In the genomic region with DNA sequence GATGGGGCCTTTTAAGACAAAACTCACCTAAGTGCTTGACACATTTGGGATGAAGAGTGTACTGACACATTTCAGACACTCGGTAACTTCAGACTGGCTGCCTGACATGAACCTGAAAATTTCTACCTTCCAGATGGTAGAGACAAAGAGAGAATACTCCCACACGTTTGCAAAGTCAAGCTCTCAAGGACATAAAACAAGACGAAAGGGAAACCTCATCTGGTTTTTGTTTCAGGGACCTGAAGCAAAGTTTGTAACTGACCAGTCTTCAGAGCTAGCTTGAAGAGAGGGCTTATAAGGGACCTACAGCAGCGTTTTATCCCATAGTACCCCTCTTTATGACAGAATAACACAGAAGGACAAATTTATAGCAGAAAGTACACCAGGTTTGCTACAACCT, we compare ENCODE assay signal across 35 cellular contexts.
"Had no signal": no experiment of that assay in that cellular context is flagged by ENCODE, and none has a peak within 500 bp of the region (broad histone marks: within the 10 kb centered on the region; RNA-seq: fewer than 3 reads in every experiment).

No MANE protein-coding gene starts in this region.

- H3K79me2 ChIP-seq: parathyroid adenoma had no signal

- H3K9me3 ChIP-seq: breast epithelium, psoas muscle, thyroid gland, upper lobe of right lung had no signal

- ATAC-seq: activated naive CD4-positive, alpha-beta T cell treated with anti-CD3 and anti-CD28 coated beads, Interleukin-2, amount 50 U/mL, for 72 hours; activated T-cell treated with anti-CD3 and anti-CD28 coated beads, Interleukin-2, amount 50 U/mL, for 4 hours; gastrocnemius medialis; left cardiac atrium; naive thymus-derived CD4-positive, alpha-beta T cell; psoas muscle; stimulated activated memory B cell treated with anti-CD40 and anti-IgM and Interleukin-4, amounts not matched to agents 10 μg/mL and 1 μg/mL and 100 μg/mL, for 72 hours; stimulated activated naive CD8-positive, alpha-beta T cell treated with anti-CD3 and anti-CD28 coated beads, Interleukin-15, amount 100 ng/mL, for 72 hours; upper lobe of right lung had no signal

- FAIRE-seq: colon, small intestine, TTC549 had no signal

- H3K36me3 ChIP-seq: breast epithelium, gastrocnemius medialis, sigmoid colon, thyroid gland, upper lobe of right lung had no signal

- H3K27ac ChIP-seq: breast epithelium, gastrocnemius medialis, parathyroid adenoma, psoas muscle, sigmoid colon, thyroid gland, upper lobe of right lung, VCaP had no signal

- H3K27ac Mint-ChIP-seq: activated CD4-positive, alpha-beta memory T cell treated with anti-CD3 and anti-CD28 coated beads for 36 hours; activated CD4-positive, alpha-beta T cell treated with anti-CD3 and anti-CD28 coated beads, Interleukin-2, amount 10 ng/mL, durations not matched to agents 24 days and 14 days; activated naive CD4-positive, alpha-beta T cell treated with anti-CD3 and anti-CD28 coated beads, Interleukin-2, amount 50 U/mL, for 72 hours; activated T-helper 2 cell treated with anti-CD3 and anti-CD28 coated beads, Interferon-gamma antibody, Interleukin-2, Interleukin-4, amounts not matched to agents 10 μg/mL and 5 μg/mL and 100 μg/mL, durations not matched to agents 14 hours and 24 hours and 36 hours; stimulated activated memory B cell treated with anti-CD40 and anti-IgM and Interleukin-4, amounts not matched to agents 10 μg/mL and 1 μg/mL and 100 μg/mL, for 72 hours; stimulated activated naive CD8-positive, alpha-beta T cell treated with anti-CD3 and anti-CD28 coated beads, Interleukin-15, amount 100 ng/mL, for 72 hours; T-helper 1 cell treated with Interleukin-12 subunit alpha and Interleukin-12 subunit beta and Interleukin-4 antibody, amounts not matched to agents 30 μg/mL and 1 μg/mL, for 36 hours had no signal

- H3K27me3 ChIP-seq: breast epithelium, gastrocnemius medialis, sigmoid colon, thyroid gland, upper lobe of right lung had no signal

- DNase-seq: activated CD4-positive, alpha-beta memory T cell treated with anti-CD3 and anti-CD28 coated beads for 36 hours; activated CD4-positive, alpha-beta T cell treated with anti-CD3 and anti-CD28 coated beads, Interleukin-2, amount 10 ng/mL, durations not matched to agents 24 days and 14 days; activated CD4-positive, CD25-positive, alpha-beta regulatory T cell treated with anti-CD3 and anti-CD28 coated beads, Interleukin-2, amount 50 U/mL, for 72 hours; activated CD8-positive, alpha-beta memory T cell treated with anti-CD3 and anti-CD28 coated beads, Interleukin-2, amount 50 U/mL, for 48 hours; activated naive CD4-positive, alpha-beta T cell; activated T-cell treated with anti-CD3 and anti-CD28 coated beads, Interleukin-2, amount 50 U/mL, for 4 hours; dermis blood vessel endothelial cell; effector CD4-positive, alpha-beta T cell; gastrocnemius medialis; glutamatergic neuron; islet precursor cell; left cardiac atrium; midbrain; naive thymus-derived CD4-positive, alpha-beta T cell; occipital lobe; psoas muscle; sigmoid colon; small intestine; stimulated activated CD4-positive, alpha-beta T cell treated with anti-CD3 and anti-CD28 coated beads, Interleukin-4, amount 100 ng/mL, for 4 hours; stimulated activated CD8-positive, alpha-beta memory T cell treated with anti-CD3 and anti-CD28 coated beads, Interleukin-4, amount 100 ng/mL, for 48 hours; stimulated activated naive CD8-positive, alpha-beta T cell treated with anti-CD3 and anti-CD28 coated beads, Interleukin-15, amount 100 ng/mL, for 72 hours; substantia nigra; T-helper 9 cell; thyroid gland; upper lobe of right lung had no signal

- H3K4me1 ChIP-seq: breast epithelium, gastrocnemius medialis, psoas muscle, sigmoid colon, thyroid gland, upper lobe of right lung had no signal

- H3K9me3 Mint-ChIP-seq: activated CD4-positive, alpha-beta memory T cell treated with anti-CD3 and anti-CD28 coated beads for 36 hours; activated CD4-positive, alpha-beta T cell treated with anti-CD3 and anti-CD28 coated beads, Interleukin-2, amount 10 ng/mL, durations not matched to agents 24 days and 14 days; activated naive CD4-positive, alpha-beta T cell treated with anti-CD3 and anti-CD28 coated beads, Interleukin-2, amount 50 U/mL, for 72 hours; activated T-cell treated with anti-CD3 and anti-CD28 coated beads, Interleukin-2, amount 50 U/mL, for 4 hours; activated T-helper 2 cell treated with anti-CD3 and anti-CD28 coated beads, Interferon-gamma antibody, Interleukin-2, Interleukin-4, amounts not matched to agents 10 μg/mL and 5 μg/mL and 100 μg/mL, durations not matched to agents 14 hours and 24 hours and 36 hours; stimulated activated naive CD8-positive, alpha-beta T cell treated with anti-CD3 and anti-CD28 coated beads, Interleukin-15, amount 100 ng/mL, for 72 hours; T-helper 1 cell treated with Interleukin-12 subunit alpha and Interleukin-12 subunit beta and Interleukin-4 antibody, amounts not matched to agents 30 μg/mL and 1 μg/mL, for 36 hours had no signal

- H2AFZ ChIP-seq: parathyroid adenoma had no signal

- H3K4me3 Mint-ChIP-seq: activated CD4-positive, alpha-beta memory T cell treated with anti-CD3 and anti-CD28 coated beads for 36 hours; activated CD4-positive, alpha-beta T cell treated with anti-CD3 and anti-CD28 coated beads, Interleukin-2, amount 10 ng/mL, durations not matched to agents 24 days and 14 days; activated T-cell treated with anti-CD3 and anti-CD28 coated beads, Interleukin-2, amount 50 U/mL, for 4 hours; naive thymus-derived CD4-positive, alpha-beta T cell; neural crest cell; stimulated activated memory B cell treated with anti-CD40 and anti-IgM and Interleukin-4, amounts not matched to agents 10 μg/mL and 1 μg/mL and 100 μg/mL, for 72 hours; stimulated activated naive CD8-positive, alpha-beta T cell treated with anti-CD3 and anti-CD28 coated beads, Interleukin-15, amount 100 ng/mL, for 72 hours; T-helper 1 cell treated with Interleukin-12 subunit alpha and Interleukin-12 subunit beta and Interleukin-4 antibody, amounts not matched to agents 30 μg/mL and 1 μg/mL, for 36 hours had no signal

- H3K4me3 ChIP-seq: breast epithelium, gastrocnemius medialis, psoas muscle, sigmoid colon, thyroid gland, upper lobe of right lung had no signal

- H3K9ac ChIP-seq: parathyroid adenoma had no signal

- H3K36me3 Mint-ChIP-seq: activated CD4-positive, alpha-beta memory T cell treated with anti-CD3 and anti-CD28 coated beads for 36 hours; activated naive CD4-positive, alpha-beta T cell treated with anti-CD3 and anti-CD28 coated beads, Interleukin-2, amount 50 U/mL, for 72 hours had no signal

- H3K27me3 Mint-ChIP-seq: stimulated activated memory B cell treated with anti-CD40 and anti-IgM and Interleukin-4, amounts not matched to agents 10 μg/mL and 1 μg/mL and 100 μg/mL, for 72 hours; stimulated activated naive CD8-positive, alpha-beta T cell treated with anti-CD3 and anti-CD28 coated beads, Interleukin-15, amount 100 ng/mL, for 72 hours had no signal

- H3K4me1 Mint-ChIP-seq: activated CD4-positive, alpha-beta T cell treated with anti-CD3 and anti-CD28 coated beads, Interleukin-2, amount 10 ng/mL, durations not matched to agents 24 days and 14 days; naive thymus-derived CD4-positive, alpha-beta T cell; neural crest cell; stimulated activated memory B cell treated with anti-CD40 and anti-IgM and Interleukin-4, amounts not matched to agents 10 μg/mL and 1 μg/mL and 100 μg/mL, for 72 hours; stimulated activated naive CD8-positive, alpha-beta T cell treated with anti-CD3 and anti-CD28 coated beads, Interleukin-15, amount 100 ng/mL, for 72 hours had no signal
